In the genomic region with DNA sequence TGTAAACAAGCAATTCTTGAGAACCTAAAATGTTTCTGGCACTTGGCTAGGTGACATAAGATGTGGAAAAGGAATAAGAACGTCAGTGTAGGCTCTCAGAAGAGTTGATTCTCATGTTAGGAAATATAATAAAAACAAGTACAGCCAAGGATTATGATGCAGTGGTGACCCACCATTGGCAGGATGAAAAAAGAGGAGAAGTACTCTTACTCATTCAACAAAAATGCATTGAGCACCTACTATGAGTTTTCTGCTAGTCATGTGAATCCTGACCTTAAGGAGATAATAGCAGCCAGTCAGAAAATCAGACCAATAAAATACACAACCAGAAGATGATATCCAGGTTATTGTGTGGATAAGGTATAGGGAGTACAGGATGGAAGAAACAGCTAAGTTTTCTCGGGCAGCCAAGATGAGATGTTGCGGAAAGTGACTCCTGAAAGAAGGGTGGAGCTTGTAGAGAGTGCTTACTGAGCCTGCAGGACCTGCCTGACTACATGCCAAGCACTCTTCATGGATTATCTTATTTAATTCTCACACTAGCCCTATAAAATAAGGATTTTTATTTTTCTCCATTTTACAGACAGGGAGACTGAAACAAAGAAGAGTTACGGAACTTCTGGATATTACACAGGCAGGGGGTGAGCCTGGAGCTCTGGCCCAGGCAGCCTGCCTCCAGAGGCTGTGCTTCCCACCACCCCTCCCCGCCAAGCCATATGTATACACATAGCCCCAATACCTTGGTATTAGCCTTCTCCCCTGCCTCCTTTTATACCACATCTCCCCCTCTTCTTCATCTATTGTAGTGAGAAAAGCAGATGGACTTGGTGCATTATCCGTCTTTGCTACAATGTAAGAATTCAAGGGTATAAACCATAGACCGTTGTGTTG, we compare ENCODE assay signal across 17 cellular contexts. TPM values are rescaled to one million over a fixed set of nuclear protein-coding genes. Genes with fewer than 3 reads are reported as not detected.
"Had no signal": no experiment of that assay in that cellular context is flagged by ENCODE, and none has a peak within 500 bp of the region (broad histone marks: within the 10 kb centered on the region; RNA-seq: fewer than 3 reads in every experiment).

No MANE protein-coding gene starts in this region.

- H3K27ac ChIP-seq: gastrocnemius medialis, heart left ventricle, right atrium auricular region, transverse colon, WERI-Rb-1 had no signal

- H3K36me3 ChIP-seq: gastrocnemius medialis, heart left ventricle, right atrium auricular region, transverse colon, WERI-Rb-1 had no signal

- H3K4me3 ChIP-seq: gastrocnemius medialis, heart left ventricle, mucosa of descending colon, right atrium auricular region, transverse colon had no signal

- DNase-seq: activated CD4-positive, alpha-beta T cell treated with anti-CD3 and anti-CD28 coated beads, Interleukin-2, amount 50 U/mL, for 48 hours; activated naive CD8-positive, alpha-beta T cell treated with anti-CD3 and anti-CD28 coated beads, Interleukin-2, amount 10 ng/mL, durations not matched to agents 7 days and 5 days; amygdala; effector memory CD8-positive, alpha-beta T cell; gastrocnemius medialis; heart left ventricle; immature natural killer cell; kidney glomerular epithelial cell; left ventricle myocardium superior; mesenchymal stem cell; mucosa of descending colon; naive B cell; T-helper 17 cell; transverse colon; WERI-Rb-1 had no signal

- ATAC-seq: effector memory CD8-positive, alpha-beta T cell; gastrocnemius medialis; heart left ventricle; left ventricle myocardium superior; mucosa of descending colon; T-helper 17 cell had no signal

- H3K4me1 ChIP-seq: gastrocnemius medialis, heart left ventricle, transverse colon had no signal

- H3K9me3 ChIP-seq: gastrocnemius medialis, heart left ventricle, mucosa of descending colon, right atrium auricular region, transverse colon had no signal

- H3K27me3 ChIP-seq: gastrocnemius medialis, heart left ventricle, right atrium auricular region, transverse colon had no signal

RNA-seq across cellular contexts. Expression of gene DCT, which starts 58.5 kb away (rescaled TPM):
- total RNA-seq: dermis microvascular lymphatic vessel endothelial cell, transverse colon had no signal
- polyA plus RNA-seq: heart left ventricle had no signal
